19 cellular contexts compared by ENCODE assay signal in the genomic region with DNA sequence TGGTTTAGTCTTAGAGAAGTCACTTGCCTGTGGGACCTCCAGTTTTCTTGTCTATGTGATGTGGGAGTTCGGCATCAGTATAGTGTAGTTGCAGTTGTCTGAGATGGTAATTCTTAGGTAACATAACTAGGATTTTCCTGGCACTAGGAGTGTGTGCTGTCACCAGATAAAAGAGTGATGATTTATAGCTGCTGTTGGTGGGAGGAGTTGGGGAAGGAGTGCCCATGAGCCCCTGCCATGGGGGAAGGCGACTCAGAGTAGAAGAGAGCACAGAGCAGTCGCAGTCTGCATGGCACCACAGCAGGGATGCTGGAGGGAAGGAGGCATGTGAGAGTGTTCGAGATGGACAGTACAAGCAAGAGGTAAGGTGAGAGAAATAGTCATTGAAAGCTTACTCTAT. TPM values are rescaled to one million over a fixed set of nuclear protein-coding genes. Genes with fewer than 3 reads are reported as not detected.
DNase-seq lines count a peak whose midpoint lies in the region; ATAC-seq, FAIRE-seq and TF ChIP-seq lines count a peak whose summit lies in the region.
"Had no signal": no experiment of that assay in that cellular context is flagged by ENCODE, and none has a peak within 500 bp of the region (broad histone marks: within the 10 kb centered on the region; RNA-seq: fewer than 3 reads in every experiment).

No MANE protein-coding gene starts in this region.

- CTCF ChIA-PET in A673 (lab: Charles Lee) = no interaction called here

- no peak for TF ChIP-seq CTCF in A673 (conservative IDR thresholded peaks at IDR 0.05; ENCODE audit: low read depth, low read length)
- TF ChIP-seq CTCF in D721Med (IDR thresholded peaks at IDR 0.05; ENCODE audit: insufficient read depth, missing control alignments) = no peak

- no peaks in the 10 kb centered on the region for H3K4me1 ChIP-seq in A673 (ENCODE audit: insufficient read depth, low read length, poor library complexity, severe bottlenecking)

- no peak overlapping the region for H3K4me3 ChIP-seq in A673 (ENCODE audit: low read depth, low read length, poor library complexity, severe bottlenecking)

- peak; percentile 9 for DNase-seq in A673 (ENCODE audit: low spot score)
- no peak for DNase-seq in D721Med (ENCODE audit: insufficient read length, low spot score)
- peak; percentile 30 for DNase-seq in NCI-H69 (lab: John Stamatoyannopoulos, UW)
- peak; percentile 13 for DNase-seq in left kidney (ENCODE audit: low read depth, low spot score)
- no peak for DNase-seq in activated CD8-positive, alpha-beta memory T cell treated with anti-CD3 and anti-CD28 coated beads, Interleukin-2, amount 50 U/mL, for 4 hours
- no peak for DNase-seq in stimulated activated naive CD4-positive, alpha-beta T cell treated with Interleukin-2 at 50 U/mL for 16 hours (lab: John Stamatoyannopoulos, UW)
- no peak for DNase-seq in NCI-H1930 (lab: John Stamatoyannopoulos, UW)
- DNase-seq: AML-193, DMS79, HCEC 1CT, NCI-H1436 treated with DMSO at 0.1 percent for 48 hours, NCI-H2029 treated with DMSO at 0.1 percent for 48 hours, NCI-H2171 treated with DMSO at 0.1 percent for 48 hours, NCI-H446 treated with DMSO at 0.1 percent for 48 hours, NCI-H748 treated with DMSO at 0.1 percent for 48 hours had no signal

- no peaks in the 10 kb centered on the region for H3K36me3 ChIP-seq in A673 (ENCODE audit: insufficient read depth, low read length, poor library complexity, severe bottlenecking)

- H3K27ac ChIP-seq in A673 (ENCODE audit: low read depth, low read length, poor library complexity, severe bottlenecking) = no peak overlapping the region
- H3K27ac ChIP-seq: C4-2B had no signal

- H3K27me3 ChIP-seq in A673 (replicated peaks; ENCODE audit: insufficient read depth, low read depth, low read length, poor library complexity) = no peaks in the 10 kb centered on the region

- peak; percentile 55 for FAIRE-seq in D721Med (lab: Jason Lieb, UNC)
- FAIRE-seq: RCC 7860 had no signal

- ATAC-seq in GM19035 (IDR thresholded peaks at IDR 0.05; ENCODE audit: unreplicated experiment) = no peak
- ATAC-seq: Right ventricle myocardium inferior had no signal

- no TSS peak for BruUV-seq in A673 (replicated peaks; lab: Mats Ljungman, UMichigan)

- intact Hi-C loops in A673 (cut with micrococcal nuclease; ENCODE audit: unreplicated experiment) = no loop called here

- POLR2A ChIA-PET in A673 (lab: Charles Lee; ENCODE audit: low non-redundant PET) = interaction anchor here (0.5 kb wide), 1 partner anchor 96 kb away, joined by 3 read pairs; no protein-coding TSS in a partner anchor

- no peaks in the 10 kb centered on the region for H3K9me3 ChIP-seq in A673 (ENCODE audit: low read depth, low read length, poor library complexity, severe bottlenecking)

RNA-seq across cellular contexts. Expression of gene ATP9B, which starts 38.7 kb away (rescaled TPM):
- 17.9 and 22.3 TPM in 2 replicates for total RNA-seq in A673 (2021)

Comparison
In these comparisons a context has a peak if more than half of its experiments do, and no peak if none do; other contexts are left out.
1. DNase-seq: peak in A673 (single experiment), NCI-H69 (single experiment) and left kidney (single experiment); none in D721Med (single experiment), activated CD8-positive, alpha-beta memory T cell treated with anti-CD3 and anti-CD28 coated beads, Interleukin-2, amount 50 U/mL, for 4 hours (single experiment), stimulated activated naive CD4-positive, alpha-beta T cell treated with Interleukin-2 at 50 U/mL for 16 hours (single experiment) and NCI-H1930 (0 of 2).